Comparison of ENCODE assay signal across 10 cellular contexts in the genomic region with DNA sequence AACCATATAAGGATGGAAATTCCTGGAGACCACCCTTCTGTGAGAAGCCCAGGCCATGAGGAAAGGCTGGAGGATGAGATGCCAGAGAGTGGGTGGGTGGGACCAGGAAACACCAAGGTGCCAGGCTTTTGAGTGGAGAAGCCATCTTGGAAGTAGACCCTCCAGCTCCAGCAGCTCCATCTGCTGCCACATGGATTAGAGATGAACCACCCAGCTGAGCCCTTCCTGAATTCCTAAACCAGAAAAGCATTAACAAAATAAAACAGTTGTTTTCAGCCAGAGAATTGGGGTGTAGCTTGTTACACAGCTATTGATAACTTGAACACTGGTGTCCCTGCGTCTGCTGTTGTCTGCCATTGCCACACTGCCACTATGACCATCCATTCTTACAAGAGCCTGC. TPM values are rescaled to one million over a fixed set of nuclear protein-coding genes. Genes with fewer than 3 reads are reported as not detected.
"Had no signal": no experiment of that assay in that cellular context is flagged by ENCODE, and none has a peak within 500 bp of the region (broad histone marks: within the 10 kb centered on the region; RNA-seq: fewer than 3 reads in every experiment).

No MANE protein-coding gene starts in this region.

- H3K27ac ChIP-seq: HL-60, KMS-11 had no signal

- DNase-seq: IMR-90, KBM-7, KG1 had no signal

- ATAC-seq: K562 had no signal

- H3K4me2 ChIP-seq: KMS-11 had no signal

- H3K27ac Mint-ChIP-seq: IgD-negative memory B cell had no signal

- H3K4me3 ChIP-seq: K562 had no signal

- FAIRE-seq: HTR-8/SVneo, K562 had no signal

- H3K9ac ChIP-seq: KMS-11 had no signal

RNA-seq across cellular contexts. Expression of gene TMEM114, which starts 6.3 kb away (rescaled TPM):
- total RNA-seq: HT-29, HT1080, IMR-90, K562 had no signal
- polyA plus RNA-seq: IgD-negative memory B cell, IMR-90, K562 had no signal
